Comparison of ENCODE assay signal across 1 cellular context in the genomic region with DNA sequence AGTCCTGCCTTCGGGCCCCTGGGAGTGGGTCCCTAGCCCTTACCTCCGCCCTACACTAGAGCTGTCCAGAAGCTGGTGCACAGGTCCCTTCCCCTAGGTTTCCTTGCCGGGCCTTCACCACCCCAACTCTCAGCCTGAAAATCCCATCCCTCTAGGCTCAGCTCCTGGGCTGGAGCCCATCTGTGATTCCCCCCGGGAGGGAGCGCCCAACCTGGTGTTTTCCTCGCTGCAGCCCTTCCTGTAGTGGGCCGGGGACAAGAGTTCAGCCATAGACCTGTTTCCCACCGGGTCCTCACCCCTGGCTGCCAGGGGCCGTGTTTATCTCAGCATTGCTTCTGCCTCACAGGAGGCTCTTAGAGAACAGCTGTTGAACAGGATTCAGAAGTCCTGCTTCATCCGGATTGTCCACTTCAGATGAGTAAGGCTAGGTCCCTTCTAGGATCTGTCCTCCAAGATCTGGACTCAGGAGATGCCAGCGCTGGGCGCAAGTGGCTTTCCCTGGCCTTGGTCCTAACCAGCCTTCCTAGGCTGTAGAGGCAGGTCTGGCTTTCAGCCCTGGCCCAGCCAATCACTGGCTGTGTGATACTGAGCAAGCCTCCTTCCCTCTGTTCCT.
TF ChIP-seq lines count a peak whose summit lies in the region.

No MANE protein-coding gene starts in this region.

TF ChIP-seq in IMR-90, 13 proteins besides CTCF, POLR2A, EP300 and RAD21 (continued from another document):
- TF ChIP-seq ELK1 (IDR thresholded peaks at IDR 0.05; ENCODE audit: borderline replicate concordance, low read depth, low read length) = no peak
- no peak for TF ChIP-seq FOS (IDR thresholded peaks at IDR 0.05; ENCODE audit: low read depth, low read length)
- TF ChIP-seq SMC3 (IDR thresholded peaks at IDR 0.05; ENCODE audit: low read depth, low read length) = no peak
- TF ChIP-seq NFE2L2 (IDR thresholded peaks at IDR 0.05; ENCODE audit: low read depth, low read length) = no peak
- no peak for TF ChIP-seq MAZ (IDR thresholded peaks at IDR 0.05; ENCODE audit: borderline replicate concordance, low read depth, low read length)
- TF ChIP-seq BHLHE40 (IDR thresholded peaks at IDR 0.05; ENCODE audit: low read depth, low read length) = no peak
- no peak for TF ChIP-seq RFX5 (IDR thresholded peaks at IDR 0.05; ENCODE audit: low read depth, low read length)
- no peak for TF ChIP-seq RCOR1 (IDR thresholded peaks at IDR 0.05; ENCODE audit: insufficient replicate concordance, low read length)
- no peak for TF ChIP-seq MXI1 (IDR thresholded peaks at IDR 0.05; ENCODE audit: borderline replicate concordance, low read depth, low read length)
- no peak for TF ChIP-seq CEBPB (IDR thresholded peaks at IDR 0.05; ENCODE audit: low read depth, low read length)
- no peak for TF ChIP-seq MAFK (IDR thresholded peaks at IDR 0.05; ENCODE audit: low read depth, low read length)
- TF ChIP-seq CHD1 (IDR thresholded peaks at IDR 0.05; ENCODE audit: low read depth, low read length) = no peak
TF ChIP-seq in IMR-90: peak in this region for 0.
